ENCODE assay signal across 17 cellular contexts in genomic region chr2:233976087-233976486, GRCh38. TPM values are rescaled to one million over a fixed set of nuclear protein-coding genes. Genes with fewer than 3 reads are reported as not detected.
"Had no signal": no experiment of that assay in that cellular context is flagged by ENCODE, and none has a peak within 500 bp of the region (broad histone marks: within the 10 kb centered on the region; RNA-seq: fewer than 3 reads in every experiment).

No MANE protein-coding gene starts in this region.

- H3K4me1 ChIP-seq: colonic mucosa, upper lobe of left lung had no signal

- H3K4me3 ChIP-seq: colonic mucosa, heart right ventricle, pancreas, spleen, thoracic aorta, upper lobe of left lung had no signal

- H3K9me3 ChIP-seq: colonic mucosa, heart right ventricle, neutrophil, pancreas, spleen, thoracic aorta, upper lobe of left lung had no signal

- H3K27me3 ChIP-seq: colonic mucosa, upper lobe of left lung had no signal

- H3K27ac ChIP-seq: colonic mucosa, epithelial cell of prostate, heart right ventricle, neutrophil, spleen, thoracic aorta, upper lobe of left lung had no signal

- H3K36me3 ChIP-seq: colonic mucosa, heart right ventricle, neutrophil, pancreas, spleen, thoracic aorta, upper lobe of left lung had no signal

- ATAC-seq: heart right ventricle had no signal

- FAIRE-seq: frontal cortex, pancreas, TTC549 had no signal

- DNase-seq: activated B cell treated with CpG ODN at 0.5 μM for 24 hours; activated CD4-positive, alpha-beta memory T cell treated with anti-CD3 and anti-CD28 coated beads for 36 hours; activated T-cell treated with anti-CD3 and anti-CD28 coated beads for 4 hours; colonic mucosa; heart right ventricle; spleen; stimulated activated naive B cell treated with anti-CD40 and anti-IgM and Interleukin-4, amounts not matched to agents 10 μg/mL and 1 μg/mL and 100 μg/mL, for 72 hours had no signal

RNA-seq across cellular contexts. Expression of gene TRPM8, which starts 58.9 kb away (rescaled TPM):
- total RNA-seq: activated B cell treated with CpG ODN at 0.5 μM for 24 hours; activated CD4-positive, alpha-beta memory T cell treated with anti-CD3 and anti-CD28 coated beads for 36 hours; activated T-helper 1 cell treated with anti-CD3 and anti-CD28 coated beads, Interleukin-12 subunit alpha, Interleukin-12 subunit beta, Interleukin-2, Interleukin-4 antibody, amounts not matched to agents 30 ng/mL and 10 ng/mL and 1 ng/mL, durations not matched to agents 14 hours and 24 hours and 36 hours; colonic mucosa; endodermal cell; heart right ventricle; naive thymus-derived CD8-positive, alpha-beta T cell; spleen; thoracic aorta had no signal
- polyA plus RNA-seq: heart right ventricle; naive thymus-derived CD8-positive, alpha-beta T cell had no signal
